In genomic region chr4:141580523-141580922, GRCh38 we compare ENCODE assay signal across 31 cellular contexts. TPM values are rescaled to one million over a fixed set of nuclear protein-coding genes. Genes with fewer than 3 reads are reported as not detected.
DNase-seq lines count a peak whose midpoint lies in the region; ATAC-seq and TF ChIP-seq lines count a peak whose summit lies in the region.
"Had no signal": no experiment of that assay in that cellular context is flagged by ENCODE, and none has a peak within 500 bp of the region (broad histone marks: within the 10 kb centered on the region; RNA-seq: fewer than 3 reads in every experiment).

No MANE protein-coding gene starts in this region.

- intact Hi-C loops in A673 (cut with micrococcal nuclease; ENCODE audit: unreplicated experiment), result no loop called here
- intact Hi-C loops in right lobe of liver (cut with DNase I), result no loop called here

- peaks cover 1% of the 10 kb centered on the region for H3K9me3 Mint-ChIP-seq in glutamatergic neuron (ENCODE audit: unreplicated experiment)

- no TSS peak for BruUV-seq in A673 (replicated peaks; lab: Mats Ljungman, UMichigan)

- H3K4me1 ChIP-seq in A673 (ENCODE audit: insufficient read depth, low read length, poor library complexity, severe bottlenecking), result no peaks in the 10 kb centered on the region
- no peaks in the 10 kb centered on the region for H3K4me1 ChIP-seq in right lobe of liver
- H3K4me1 ChIP-seq: BLaER1, prostate gland, upper lobe of right lung had no signal

- no peak overlapping the region for H3K27ac Mint-ChIP-seq in glutamatergic neuron (ENCODE audit: unreplicated experiment)
- H3K27ac Mint-ChIP-seq: activated CD8-positive, alpha-beta memory T cell treated with anti-CD3 and anti-CD28 coated beads, Interleukin-2, amount 10 ng/mL, durations not matched to agents 7 days and 5 days; dendritic cell treated with granulocyte-macrophage colony-stimulating factor and Interleukin-4, amounts not matched to agents 40 ng/mL and 50 ng/mL, for 4 days; WTC11 had no signal

- CTCF ChIA-PET in A673 (lab: Charles Lee), result no interaction called here

- POLR2A ChIA-PET in A673 (lab: Charles Lee; ENCODE audit: low non-redundant PET), result no interaction called here

- TF ChIP-seq CTCF in A673 (conservative IDR thresholded peaks at IDR 0.05; ENCODE audit: low read depth, low read length) (no peak), right lobe of liver (IDR thresholded peaks at IDR 0.05) (no peak), glutamatergic neuron (IDR thresholded peaks at IDR 0.05; ENCODE audit: partially characterized antibody, unreplicated experiment) (no peak)

- H3K4me1 Mint-ChIP-seq in glutamatergic neuron (ENCODE audit: low read depth, unreplicated experiment), result no peaks in the 10 kb centered on the region
- H3K4me1 Mint-ChIP-seq: activated CD8-positive, alpha-beta memory T cell treated with anti-CD3 and anti-CD28 coated beads, Interleukin-2, amount 10 ng/mL, durations not matched to agents 7 days and 5 days had no signal

- H3K4me3 ChIP-seq in A673 (ENCODE audit: low read depth, low read length, poor library complexity, severe bottlenecking) (no peak overlapping the region), right lobe of liver (no peak overlapping the region)
- H3K4me3 ChIP-seq: A549, BLaER1, prostate gland, upper lobe of right lung had no signal

- H3K27me3 ChIP-seq in A673 (replicated peaks; ENCODE audit: insufficient read depth, low read depth, low read length, poor library complexity), result no peaks in the 10 kb centered on the region
- no peaks in the 10 kb centered on the region for H3K27me3 ChIP-seq in right lobe of liver
- H3K27me3 ChIP-seq: BLaER1, upper lobe of right lung had no signal

- no peak for TF ChIP-seq POLR2A in right lobe of liver (IDR thresholded peaks at IDR 0.05)

- H3K9me3 ChIP-seq in A673 (ENCODE audit: low read depth, low read length, poor library complexity, severe bottlenecking) (peaks cover 5% of the 10 kb centered on the region), right lobe of liver (no peaks in the 10 kb centered on the region)
- H3K9me3 ChIP-seq: A549, BLaER1, prostate gland, upper lobe of right lung had no signal

- ATAC-seq in GM21619 (IDR thresholded peaks at IDR 0.05; ENCODE audit: unreplicated experiment) (peak; percentile 53), right lobe of liver (no peak), GM19397 (IDR thresholded peaks at IDR 0.05; ENCODE audit: unreplicated experiment) (no peak)
- ATAC-seq: A549; activated CD8-positive, alpha-beta memory T cell treated with anti-CD3 and anti-CD28 coated beads, Interleukin-2, amount 10 ng/mL, durations not matched to agents 7 days and 5 days; HepG2; Right ventricle myocardium inferior; upper lobe of right lung; WTC11 had no signal

- H3K27me3 Mint-ChIP-seq in glutamatergic neuron (ENCODE audit: unreplicated experiment), result no peaks in the 10 kb centered on the region
- H3K27me3 Mint-ChIP-seq: dendritic cell treated with granulocyte-macrophage colony-stimulating factor and Interleukin-4, amounts not matched to agents 40 ng/mL and 50 ng/mL, for 4 days had no signal

- peak; percentile 7 for DNase-seq in A673 (ENCODE audit: low spot score)
- DNase-seq in NCI-H69 (lab: John Stamatoyannopoulos, UW), result peak; percentile 18
- peak; percentile 16 for DNase-seq in glomerular visceral epithelial cell (ENCODE audit: extremely low spot score)
- DNase-seq in DMS114 treated with DMSO at 0.1 percent for 48 hours (lab: John Stamatoyannopoulos, UW; ENCODE audit: unreplicated experiment), result no peak
- DNase-seq in right lobe of liver, result no peak
- no peak for DNase-seq in glutamatergic neuron
- DNase-seq: activated CD4-positive, alpha-beta T cell treated with anti-CD3 and anti-CD28 coated beads, Interleukin-2, amount 50 U/mL, for 1 hour; activated CD8-positive, alpha-beta memory T cell treated with anti-CD3 and anti-CD28 coated beads, Interleukin-2, amount 10 ng/mL, durations not matched to agents 7 days and 5 days; activated naive CD4-positive, alpha-beta T cell treated with anti-CD3 and anti-CD28 coated beads, Interleukin-2, amount 50 U/mL, for 16 hours; anterior cingulate cortex; caudate nucleus; COR-L47; DND-41; kidney glomerular epithelial cell; NCI-H1105; NCI-H2029 treated with DMSO at 0.1 percent for 48 hours; NCI-H345; NCI-H774; OCI-M1; substantia nigra; upper lobe of right lung had no signal

- no peak overlapping the region for H3K4me3 Mint-ChIP-seq in glutamatergic neuron (ENCODE audit: unreplicated experiment)
- H3K4me3 Mint-ChIP-seq: activated CD8-positive, alpha-beta memory T cell treated with anti-CD3 and anti-CD28 coated beads, Interleukin-2, amount 10 ng/mL, durations not matched to agents 7 days and 5 days; dendritic cell treated with granulocyte-macrophage colony-stimulating factor and Interleukin-4, amounts not matched to agents 40 ng/mL and 50 ng/mL, for 4 days; WTC11 had no signal

- H3K36me3 ChIP-seq in A673 (ENCODE audit: insufficient read depth, low read length, poor library complexity, severe bottlenecking), result no peaks in the 10 kb centered on the region
- H3K36me3 ChIP-seq in right lobe of liver, result no peaks in the 10 kb centered on the region
- H3K36me3 ChIP-seq: BLaER1, prostate gland, upper lobe of right lung had no signal

- H3K36me3 Mint-ChIP-seq in glutamatergic neuron (ENCODE audit: unreplicated experiment), result no peaks in the 10 kb centered on the region
- H3K36me3 Mint-ChIP-seq: activated CD8-positive, alpha-beta memory T cell treated with anti-CD3 and anti-CD28 coated beads, Interleukin-2, amount 10 ng/mL, durations not matched to agents 7 days and 5 days; WTC11 had no signal

- H3K27ac ChIP-seq in A673 (ENCODE audit: low read depth, low read length, poor library complexity, severe bottlenecking) (no peak overlapping the region), right lobe of liver (no peak overlapping the region)
- H3K27ac ChIP-seq: BLaER1, HL-60, prostate gland, upper lobe of right lung had no signal

RNA-seq across cellular contexts. Expression of gene IL15, which starts 55.9 kb away (rescaled TPM):
- total RNA-seq in A673 (2021), result 0.21 and 0.37 TPM in 2 replicates
- total RNA-seq in right lobe of liver, result 1 to 10 TPM in 5 of 6 experiments, under 1 TPM in 1; 0.43 to 2.2 (median 1.4) TPM
- not detected for total RNA-seq in glutamatergic neuron (ENCODE audit: unreplicated experiment)

Comparison
In these comparisons a context has a peak if more than half of its experiments do, and no peak if none do; other contexts are left out.
1. DNase-seq: peak in A673 (single experiment), NCI-H69 (single experiment) and glomerular visceral epithelial cell (single experiment); none in DMS114 treated with DMSO at 0.1 percent for 48 hours (single experiment), right lobe of liver (0 of 3) and glutamatergic neuron (single experiment).